33 cellular contexts compared by ENCODE assay signal in the genomic region with DNA sequence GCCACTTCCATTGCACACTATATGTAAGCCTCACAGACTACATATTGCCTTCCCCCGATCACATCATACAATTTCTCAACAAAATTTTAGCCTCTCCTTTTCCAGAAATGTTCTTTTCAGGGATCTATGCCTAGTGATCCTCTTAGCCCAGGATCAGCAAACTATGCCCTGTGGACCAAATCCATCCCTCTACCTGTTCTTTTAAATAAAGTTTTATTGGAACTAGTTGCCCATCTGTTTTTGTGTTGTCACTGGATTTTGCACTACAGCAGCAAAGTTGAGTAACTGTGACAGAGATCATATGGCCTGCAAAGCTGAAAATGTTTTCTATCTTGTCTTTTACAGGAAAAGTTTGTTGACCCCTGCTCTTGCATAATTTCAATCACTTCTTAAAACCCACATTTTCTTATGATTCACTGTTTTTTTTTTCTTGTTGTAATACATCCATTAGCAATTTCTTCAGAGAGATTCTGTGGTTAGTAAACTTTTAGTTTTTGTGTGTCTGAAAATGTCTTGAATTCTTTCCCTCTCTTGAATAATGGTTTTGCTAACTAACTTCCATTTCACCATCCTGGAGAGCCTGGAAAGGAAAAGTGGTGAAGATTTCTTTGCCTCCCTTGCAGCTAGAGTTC. TPM values are rescaled to one million over a fixed set of nuclear protein-coding genes. Genes with fewer than 3 reads are reported as not detected.
DNase-seq lines count a peak whose midpoint lies in the region; ATAC-seq, FAIRE-seq and TF ChIP-seq lines count a peak whose summit lies in the region.
"Had no signal": no experiment of that assay in that cellular context is flagged by ENCODE, and none has a peak within 500 bp of the region (broad histone marks: within the 10 kb centered on the region; RNA-seq: fewer than 3 reads in every experiment).

No MANE protein-coding gene starts in this region.

- H4K20me1 ChIP-seq in GM23248 (ENCODE audit: insufficient read depth) (no peaks in the 10 kb centered on the region), astrocyte (ENCODE audit: insufficient read depth, low read length) (no peaks in the 10 kb centered on the region)

- H3K79me2 ChIP-seq in GM23248 (ENCODE audit: insufficient read depth) (no peaks in the 10 kb centered on the region), astrocyte (ENCODE audit: insufficient read depth, low read length) (no peaks in the 10 kb centered on the region)

- DNase-seq in AG08395 (ENCODE audit: low spot score) (peak; percentile 25), GM23248 (peak; percentile 49), astrocyte (ENCODE audit: low read depth) (peak; percentile 38), fibroblast of villous mesenchyme (ENCODE audit: low read depth) (peak; percentile 81), NCI-H2196 (lab: John Stamatoyannopoulos, UW; ENCODE audit: unreplicated experiment) (no peak), NCI-H526 (lab: John Stamatoyannopoulos, UW) (no peak)
- DNase-seq: activated CD4-positive, alpha-beta T cell treated with anti-CD3 and anti-CD28 coated beads for 36 hours; activated naive CD4-positive, alpha-beta T cell treated with Interleukin-2 at 50 U/mL for 16 hours; activated T-cell treated with anti-CD3 and anti-CD28 coated beads, Interleukin-2, amount 50 U/mL, for 4 hours; amniotic stem cell; C1 segment of cervical spinal cord; foreskin keratinocyte; hippocampal formation; left ventricle myocardium inferior; naive thymus-derived CD8-positive, alpha-beta T cell; NCI-H1694 treated with DMSO at 0.1 percent for 48 hours; NCI-H748 treated with DMSO at 0.1 percent for 48 hours; stimulated activated CD4-positive, alpha-beta T cell treated with anti-CD3 and anti-CD28 coated beads, Interleukin-2, amount 100 ng/mL, for 24 hours; T-helper 1 cell; upper lobe of right lung had no signal

- WGBS in GM23248 (ENCODE audit: low coverage in 1 of 2, low lambda C conversion rate in 2 of 2, missing lambda C conversion rate in 2 of 2), 2 experiments: 92 to 100% methylated on average over 1 of the region's 1 CpG

- H2AFZ ChIP-seq in GM23248 (no peak overlapping the region), astrocyte (ENCODE audit: low read depth, low read length) (no peak overlapping the region)

- H3K27ac ChIP-seq in GM23248 (0 out of 2 replicates have a peak overlapping the region, but pooled peaks have one; percentile 6), astrocyte (ENCODE audit: low read depth, low read length) (no peak overlapping the region)
- H3K27ac ChIP-seq: A549, foreskin keratinocyte, left ventricle myocardium inferior, upper lobe of right lung had no signal

- H3F3A ChIP-seq in GM23248 (ENCODE audit: insufficient read depth): peaks cover 16% of the 10 kb centered on the region

- H3K4me3 ChIP-seq in GM23248: no peak overlapping the region
- no peak overlapping the region for H3K4me3 ChIP-seq in astrocyte (ENCODE audit: insufficient read depth, low read depth, low read length)
- H3K4me3 ChIP-seq in fibroblast of villous mesenchyme (ENCODE audit: low read depth, low read length): no peak overlapping the region
- H3K4me3 ChIP-seq: A549, GM23338, left ventricle myocardium inferior, smooth muscle cell, upper lobe of right lung had no signal

- H3K9me2 ChIP-seq in GM23248 (ENCODE audit: insufficient read depth): 0 out of 2 replicates have a peak, but pooled peaks cover 2% of the 10 kb centered on the region

- H3K27ac Mint-ChIP-seq in astrocyte (ENCODE audit: unreplicated experiment): no peak overlapping the region
- H3K27ac Mint-ChIP-seq: activated CD4-positive, alpha-beta T cell treated with anti-CD3 and anti-CD28 coated beads for 36 hours; GM23338; naive thymus-derived CD8-positive, alpha-beta T cell had no signal

- H3K27me3 ChIP-seq in GM23248 (replicated peaks; ENCODE audit: insufficient read depth): 0 out of 2 replicates have a peak, but pooled peaks cover 4% of the 10 kb centered on the region
- H3K27me3 ChIP-seq in astrocyte (ENCODE audit: insufficient read depth, low read length): no peaks in the 10 kb centered on the region
- H3K27me3 ChIP-seq: foreskin keratinocyte, upper lobe of right lung had no signal

- no peaks in the 10 kb centered on the region for H3K36me3 Mint-ChIP-seq in astrocyte (ENCODE audit: low read depth, unreplicated experiment)
- H3K36me3 Mint-ChIP-seq: naive thymus-derived CD8-positive, alpha-beta T cell had no signal

- H3K27me3 Mint-ChIP-seq in astrocyte (ENCODE audit: low read depth, unreplicated experiment): peaks cover 2% of the 10 kb centered on the region

- no peak for FAIRE-seq in astrocyte (lab: Jason Lieb, UNC)
- FAIRE-seq: A549, D721Med, islet of Langerhans had no signal

- no peaks in the 10 kb centered on the region for H3K4me1 ChIP-seq in GM23248 (ENCODE audit: insufficient read depth)
- no peaks in the 10 kb centered on the region for H3K4me1 ChIP-seq in astrocyte (ENCODE audit: insufficient read depth, low read length)
- H3K4me1 ChIP-seq: A549, foreskin keratinocyte, left ventricle myocardium inferior, upper lobe of right lung had no signal

- H3K9me3 ChIP-seq in GM23248 (ENCODE audit: low read depth) (no peaks in the 10 kb centered on the region), astrocyte (ENCODE audit: insufficient read depth, low read depth, low read length) (no peaks in the 10 kb centered on the region)
- H3K9me3 ChIP-seq: upper lobe of right lung had no signal

- no peak overlapping the region for H3K4me3 Mint-ChIP-seq in astrocyte (ENCODE audit: unreplicated experiment)
- H3K4me3 Mint-ChIP-seq: activated CD4-positive, alpha-beta T cell treated with anti-CD3 and anti-CD28 coated beads for 36 hours; activated T-cell treated with anti-CD3 and anti-CD28 coated beads, Interleukin-2, amount 50 U/mL, for 4 hours; GM23338; naive thymus-derived CD8-positive, alpha-beta T cell had no signal

- no peaks in the 10 kb centered on the region for H3K4me1 Mint-ChIP-seq in astrocyte (ENCODE audit: low read depth, unreplicated experiment)
- H3K4me1 Mint-ChIP-seq: GM23338 had no signal

- H3K4me2 ChIP-seq in GM23248 (ENCODE audit: unreplicated experiment): no peak overlapping the region
- H3K4me2 ChIP-seq in astrocyte (ENCODE audit: low read length): no peak overlapping the region
- H3K4me2 ChIP-seq: A549, GM23338, smooth muscle cell had no signal

- H3K36me3 ChIP-seq in GM23248 (ENCODE audit: low read depth) (no peaks in the 10 kb centered on the region), astrocyte (ENCODE audit: insufficient read depth, low read length) (no peaks in the 10 kb centered on the region)
- H3K36me3 ChIP-seq: left ventricle myocardium inferior, upper lobe of right lung had no signal

- ATAC-seq in HG03095 (IDR thresholded peaks at IDR 0.05; ENCODE audit: unreplicated experiment) (no peak), GM21390 (IDR thresholded peaks at IDR 0.05; ENCODE audit: unreplicated experiment) (no peak)
- ATAC-seq: A549; activated CD4-positive, alpha-beta T cell treated with anti-CD3 and anti-CD28 coated beads for 36 hours; activated T-cell treated with anti-CD3 and anti-CD28 coated beads, Interleukin-2, amount 50 U/mL, for 4 hours; foreskin keratinocyte; GM23338; naive thymus-derived CD8-positive, alpha-beta T cell had no signal

- H3K9ac ChIP-seq in GM23248 (no peak overlapping the region), astrocyte (ENCODE audit: low read length) (no peak overlapping the region)

- no peaks in the 10 kb centered on the region for H3K9me3 Mint-ChIP-seq in astrocyte (ENCODE audit: unreplicated experiment)
- H3K9me3 Mint-ChIP-seq: GM23338 had no signal

- TF ChIP-seq CTCF in astrocyte (IDR thresholded peaks at IDR 0.05; ENCODE audit: insufficient read depth, low read depth, low read length): no peak
- no peak for TF ChIP-seq CTCF in fibroblast of villous mesenchyme (IDR thresholded peaks at IDR 0.05; ENCODE audit: insufficient read depth, low read depth, low read length)

- in situ Hi-C loops in GM23248 (cut with MboI): no loop called here

RNA-seq across cellular contexts. Expression of a gene that starts 7.1 kb away (rescaled TPM):
- not detected in 2 replicates for total RNA-seq in GM23248 (2014; rRNA removed; shearing (Covaris generic))
- polyA plus RNA-seq in GM23248 (2016; fragmentation: Nextera tagmentation; extraction: Ambion mirVana): not detected in 2 replicates
- total RNA-seq in astrocyte (not detected in 2 replicates), fibroblast of villous mesenchyme (not detected in 2 replicates)
- total RNA-seq: activated CD4-positive, alpha-beta T cell treated with anti-CD3 and anti-CD28 coated beads for 36 hours; activated T-cell treated with anti-CD3 and anti-CD28 coated beads, Interleukin-2, amount 50 U/mL, for 4 hours; cardiac septum; Daoy; foreskin keratinocyte; GM23338; HT-29; left ventricle myocardium inferior; naive thymus-derived CD8-positive, alpha-beta T cell; omental fat pad; SK-MEL-5; smooth muscle cell; subcutaneous adipose tissue; upper lobe of right lung had no signal
- polyA plus RNA-seq: A549; foreskin keratinocyte; GM23338; naive thymus-derived CD8-positive, alpha-beta T cell; smooth muscle cell had no signal

Comparison
In these comparisons a context has a peak if more than half of its experiments do, and no peak if none do; other contexts are left out.
1. DNase-seq: peak in AG08395 (single experiment), GM23248 (single experiment), astrocyte (single experiment) and fibroblast of villous mesenchyme (single experiment); none in NCI-H2196 (single experiment) and NCI-H526 (0 of 2).